9 cellular contexts compared by ENCODE assay signal in genomic region chr6:52360601-52361346, GRCh38. TPM values are rescaled to one million over a fixed set of nuclear protein-coding genes. Genes with fewer than 3 reads are reported as not detected.
DNase-seq lines count a peak whose midpoint lies in the region; ATAC-seq and TF ChIP-seq lines count a peak whose summit lies in the region.
"Had no signal": no experiment of that assay in that cellular context is flagged by ENCODE, and none has a peak within 500 bp of the region (broad histone marks: within the 10 kb centered on the region; RNA-seq: fewer than 3 reads in every experiment).

No MANE protein-coding gene starts in this region.

- H3K27ac ChIP-seq in heart left ventricle (peak overlapping the region in 11 of 12 donors; percentile 49 to 90 (median 84)), iPS-18a (ENCODE audit: low read length) (no peak overlapping the region), tibial nerve (peak overlapping the region in 3 of 4 donors; percentile 91 to 93 (median 92))

- ATAC-seq in heart left ventricle (no peak), WTC11 (no peak), HG03439 (IDR thresholded peaks at IDR 0.05; ENCODE audit: unreplicated experiment) (no peak), GM19023 (IDR thresholded peaks at IDR 0.05; ENCODE audit: unreplicated experiment) (no peak)

- no peaks in the 10 kb centered on the region for H3K9me3 ChIP-seq in heart left ventricle
- H3K9me3 ChIP-seq in iPS-18a (ENCODE audit: control insufficient read depth, low read depth, low read length): no peaks in the 10 kb centered on the region
- no peaks in the 10 kb centered on the region for H3K9me3 ChIP-seq in tibial nerve

- H3K4me3 ChIP-seq in heart left ventricle (peak overlapping the region in 3 of 12 donors; percentile 88 to 93 (median 89)), iPS-18a (ENCODE audit: low read length) (peak overlapping the region; percentile 76), tibial nerve (peak overlapping the region in 1 of 4 donors; percentile 84)

- TF ChIP-seq CTCF in heart left ventricle (IDR thresholded peaks at IDR 0.05) (no peak), WTC11 (IDR thresholded peaks at IDR 0.05) (no peak), tibial nerve (IDR thresholded peaks at IDR 0.05) (no peak)

- CTCF ChIA-PET in WTC11 (lab: Charles Lee): no interaction called here

- no peaks in the 10 kb centered on the region for H3K36me3 Mint-ChIP-seq in WTC11

- no peaks in the 10 kb centered on the region for H3K27me3 ChIP-seq in heart left ventricle
- H3K27me3 ChIP-seq in iPS-18a (ENCODE audit: control insufficient read depth, insufficient read depth, low read length): peaks cover 36% of the 10 kb centered on the region
- H3K27me3 ChIP-seq in tibial nerve: no peaks in the 10 kb centered on the region

- intact Hi-C loops in heart left ventricle (cut with DNase I): loop anchor here in 8 of 10 donors (2.0 to 10.0 kb wide), 6 partner anchors 58 to 78 kb away; partner anchors contain the start of gene MCM3 (in 5 of the 8)
- intact Hi-C loops in cardiac septum (cut with DNase I): loop anchor here (5.0 kb wide), 1 partner anchor 37 kb away; no protein-coding TSS in a partner anchor

- no peak overlapping the region for H3K27ac Mint-ChIP-seq in WTC11

- DNase-seq in heart left ventricle: no peak
- DNase-seq in cardiac septum (ENCODE audit: low spot score): no peak
- no peak for DNase-seq in WTC11 (ENCODE audit: low spot score)
- no peak for DNase-seq in tibial nerve (ENCODE audit: low spot score in 2 of 2)
- no peak for DNase-seq in NCI-H2171 (lab: John Stamatoyannopoulos, UW)
- DNase-seq: NCI-H446 had no signal

- H3K27me3 Mint-ChIP-seq in WTC11 (ENCODE audit: low read depth): peaks cover 32% of the 10 kb centered on the region

- 82 to 89% (median 85%) methylated on average over 11 of the region's 11 CpGs for WGBS in heart left ventricle, 4 donors
- WGBS in tibial nerve, 2 donors: 73 to 77% methylated on average over 11 of the region's 11 CpGs

- H3K4me1 ChIP-seq in heart left ventricle (peaks cover 0 to 25% (median 14%) of the 10 kb centered on the region in 12 donors), iPS-18a (ENCODE audit: control insufficient read depth, low read depth, low read length) (peaks cover 8% of the 10 kb centered on the region), tibial nerve (peaks cover 0 to 42% (median 11%) of the 10 kb centered on the region in 4 donors)

- TF ChIP-seq POLR2A in heart left ventricle (IDR thresholded peaks at IDR 0.05): no peak
- TF ChIP-seq POLR2A in tibial nerve (IDR thresholded peaks at IDR 0.05): no peak

- no peak for TF ChIP-seq EP300 in tibial nerve (IDR thresholded peaks at IDR 0.05)

- H3K36me3 ChIP-seq in heart left ventricle (no peaks in the 10 kb centered on the region), iPS-18a (ENCODE audit: control insufficient read depth, low read depth, low read length) (no peaks in the 10 kb centered on the region), tibial nerve (no peaks in the 10 kb centered on the region)

- POLR2A ChIA-PET in WTC11 (lab: Charles Lee): no interaction called here

- H3K4me3 Mint-ChIP-seq in WTC11: peak overlapping the region; percentile 78

- H3K4me1 Mint-ChIP-seq in WTC11: peaks cover 34% of the 10 kb centered on the region

- H3K9me3 Mint-ChIP-seq in WTC11: no peaks in the 10 kb centered on the region

- no peak overlapping the region for H3K9ac ChIP-seq in iPS-18a (ENCODE audit: low read length)

TF ChIP-seq in WTC11, 78 proteins besides CTCF, POLR2A, EP300 and RAD21 (continues in another document):
- TF ChIP-seq NFATC4 (CRISPR knock-in tag; IDR thresholded peaks at IDR 0.05): no peak
- no peak for TF ChIP-seq ZNF671 (CRISPR knock-in tag; IDR thresholded peaks at IDR 0.05)
- no peak for TF ChIP-seq GRHL2 (CRISPR knock-in tag; IDR thresholded peaks at IDR 0.05; ENCODE audit: insufficient replicate concordance, severe bottlenecking)
- TF ChIP-seq ZNF121 (CRISPR knock-in tag; IDR thresholded peaks at IDR 0.05): no peak
- no peak for TF ChIP-seq ATF2 (CRISPR knock-in tag; IDR thresholded peaks at IDR 0.05; ENCODE audit: borderline replicate concordance, low read depth)
- no peak for TF ChIP-seq ZNF263 (CRISPR knock-in tag; IDR thresholded peaks at IDR 0.05; ENCODE audit: low read depth)
- no peak for TF ChIP-seq ZNF532 (CRISPR knock-in tag; IDR thresholded peaks at IDR 0.05; ENCODE audit: borderline replicate concordance)
- TF ChIP-seq JUN (CRISPR knock-in tag; IDR thresholded peaks at IDR 0.05): no peak
- TF ChIP-seq ATF1 (CRISPR knock-in tag; IDR thresholded peaks at IDR 0.05): no peak
- TF ChIP-seq ZNF425 (CRISPR knock-in tag; conservative IDR thresholded peaks at IDR 0.05): no peak
- no peak for TF ChIP-seq ZNF512 (CRISPR knock-in tag; IDR thresholded peaks at IDR 0.05; ENCODE audit: borderline replicate concordance)

RNA-seq across cellular contexts. Expression of gene PAQR8, which starts 1.2 kb away (rescaled TPM):
- total RNA-seq in heart left ventricle (1 to 10 TPM; 1.8 to 7.5 (median 3.6) TPM), cardiac septum (2.0 TPM), WTC11 (2021) (11.1 to 12.5 TPM (median 11.7 TPM) in 3 replicates), tibial nerve (10 to 100 TPM; 12.6 to 33.2 (median 22.3) TPM)
- 1 to 10 TPM; 1.3 to 3.7 TPM for polyA plus RNA-seq in heart left ventricle

RNA-seq across cellular contexts. Expression of gene EFHC1, which starts 59.4 kb away (rescaled TPM):
- 10 to 100 TPM in 1 of 9 donors, 1 to 10 TPM in 8; 2.8 to 14.4 (median 5.2) TPM for total RNA-seq in heart left ventricle
- polyA plus RNA-seq in heart left ventricle: 1 to 10 TPM; 2.6 to 4.3 TPM
- total RNA-seq in cardiac septum: 6.2 TPM
- total RNA-seq in WTC11 (2021): 13.4 to 19.2 TPM (median 15.5 TPM) in 3 replicates
- total RNA-seq in tibial nerve: 10 to 100 TPM; 30.6 to 45.6 (median 37.7) TPM
